Comparison of ENCODE assay signal across 1 cellular context in the genomic region with DNA sequence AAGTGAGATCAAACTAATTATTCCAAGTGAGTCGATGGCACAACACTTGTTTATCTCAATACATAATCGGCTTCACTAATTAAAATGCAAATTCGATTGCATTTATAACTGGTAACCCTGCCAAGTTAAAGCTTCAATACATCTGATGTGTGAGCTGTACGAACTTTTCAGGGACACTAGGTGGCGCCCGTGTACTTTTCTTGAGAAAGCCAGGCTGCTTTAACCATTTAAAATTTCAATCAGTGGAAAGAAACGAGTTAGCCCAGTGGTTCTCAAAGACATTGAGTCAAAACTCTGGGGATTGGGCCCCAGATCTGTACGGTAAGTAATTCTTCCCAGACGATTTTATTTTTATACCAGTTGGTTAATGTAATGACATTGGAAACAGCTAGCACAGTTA.
TF ChIP-seq lines count a peak whose summit lies in the region.

No MANE protein-coding gene starts in this region.

TF ChIP-seq in HepG2, 621 proteins besides CTCF, POLR2A, EP300 and RAD21 (continued from another document):
- TF ChIP-seq, protein P1, sequence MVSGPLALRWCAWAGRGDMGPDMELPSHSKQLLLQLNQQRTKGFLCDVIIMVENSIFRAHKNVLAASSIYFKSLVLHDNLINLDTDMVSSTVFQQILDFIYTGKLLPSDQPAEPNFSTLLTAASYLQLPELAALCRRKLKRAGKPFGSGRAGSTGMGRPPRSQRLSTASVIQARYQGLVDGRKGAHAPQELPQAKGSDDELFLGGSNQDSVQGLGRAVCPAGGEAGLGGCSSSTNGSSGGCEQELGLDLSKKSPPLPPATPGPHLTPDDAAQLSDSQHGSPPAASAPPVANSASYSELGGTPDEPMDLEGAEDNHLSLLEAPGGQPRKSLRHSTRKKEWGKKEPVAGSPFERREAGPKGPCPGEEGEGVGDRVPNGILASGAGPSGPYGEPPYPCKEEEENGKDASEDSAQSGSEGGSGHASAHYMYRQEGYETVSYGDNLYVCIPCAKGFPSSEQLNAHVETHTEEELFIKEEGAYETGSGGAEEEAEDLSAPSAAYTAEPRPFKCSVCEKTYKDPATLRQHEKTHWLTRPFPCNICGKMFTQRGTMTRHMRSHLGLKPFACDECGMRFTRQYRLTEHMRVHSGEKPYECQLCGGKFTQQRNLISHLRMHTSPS (CRISPR knock-in tag; IDR thresholded peaks at IDR 0.05; ENCODE audit: low read depth), result no peak
- TF ChIP-seq POLR2G (IDR thresholded peaks at IDR 0.05; ENCODE audit: low read depth, low read length) (no peak), ZNF614 (CRISPR knock-in tag; IDR thresholded peaks at IDR 0.05; ENCODE audit: borderline replicate concordance) (0 out of 2 replicates have a peak, but pooled peaks have one; percentile 35), MIER3 (CRISPR knock-in tag; IDR thresholded peaks at IDR 0.05; ENCODE audit: borderline replicate concordance) (0 out of 2 replicates have a peak, but pooled peaks have one; percentile 39), ZNF883 (CRISPR knock-in tag; IDR thresholded peaks at IDR 0.05; ENCODE audit: not compliant biosample characterization) (no peak), STAG1 (CRISPR knock-in tag; IDR thresholded peaks at IDR 0.05) (peak; percentile 97), SNAPC2 (CRISPR knock-in tag; IDR thresholded peaks at IDR 0.05) (0 out of 2 replicates have a peak, but pooled peaks have one; percentile 38), SOX5 (CRISPR knock-in tag; IDR thresholded peaks at IDR 0.05; ENCODE audit: borderline replicate concordance) (0 out of 2 replicates have a peak, but pooled peaks have one; percentile 17), KAT8 (CRISPR knock-in tag; IDR thresholded peaks at IDR 0.05) (peak; percentile 32; the same call in 1 of the 2 replicates), ZNF33A (CRISPR knock-in tag; IDR thresholded peaks at IDR 0.05; ENCODE audit: borderline replicate concordance) (no peak), ZNF841 (CRISPR knock-in tag; IDR thresholded peaks at IDR 0.05; ENCODE audit: borderline replicate concordance) (0 out of 2 replicates have a peak, but pooled peaks have one; percentile 11), DR1 (CRISPR knock-in tag; IDR thresholded peaks at IDR 0.05) (no peak), PHF21A (CRISPR knock-in tag; IDR thresholded peaks at IDR 0.05) (no peak), ZNF232 (CRISPR knock-in tag; IDR thresholded peaks at IDR 0.05; ENCODE audit: borderline replicate concordance) (no peak), POLR2AphosphoS5 (IDR thresholded peaks at IDR 0.05; ENCODE audit: low read depth, low read length) (no peak), ZMYM4 (CRISPR knock-in tag; IDR thresholded peaks at IDR 0.05) (no peak), JDP2 (CRISPR knock-in tag; IDR thresholded peaks at IDR 0.05; ENCODE audit: borderline replicate concordance) (no peak), FOSL2 (CRISPR knock-in tag; IDR thresholded peaks at IDR 0.05) (no peak), SIX4 (CRISPR knock-in tag; IDR thresholded peaks at IDR 0.05) (no peak), NFATC3 (CRISPR knock-in tag; IDR thresholded peaks at IDR 0.05) (no peak), FOXA3 (CRISPR knock-in tag; IDR thresholded peaks at IDR 0.05) (no peak), MIXL1 (CRISPR knock-in tag; IDR thresholded peaks at IDR 0.05) (peak; percentile 52; the same call in 1 of the 2 replicates), GZF1 (CRISPR knock-in tag; IDR thresholded peaks at IDR 0.05) (no peak), PAF1 (CRISPR knock-in tag; IDR thresholded peaks at IDR 0.05) (no peak), DPF2 (CRISPR knock-in tag; IDR thresholded peaks at IDR 0.05; ENCODE audit: borderline replicate concordance, low read depth) (no peak), IKZF1 (IDR thresholded peaks at IDR 0.05) (no peak), RARA (CRISPR knock-in tag; IDR thresholded peaks at IDR 0.05) (0 out of 2 replicates have a peak, but pooled peaks have one; percentile 16), CEBPG (CRISPR knock-in tag; IDR thresholded peaks at IDR 0.05) (0 out of 2 replicates have a peak, but pooled peaks have one; percentile 22), PLRG1 (conservative IDR thresholded peaks at IDR 0.05) (no peak), TOPORS (CRISPR knock-in tag; IDR thresholded peaks at IDR 0.05) (no peak), ZNF678 (CRISPR knock-in tag; IDR thresholded peaks at IDR 0.05) (no peak), TCF7 (IDR thresholded peaks at IDR 0.05; ENCODE audit: low read depth) (no peak), ZNF777 (CRISPR knock-in tag; IDR thresholded peaks at IDR 0.05) (0 out of 2 replicates have a peak, but pooled peaks have one; percentile 23), HDAC6 (IDR thresholded peaks at IDR 0.05; ENCODE audit: low read depth, low read length) (no peak), ZNF432 (CRISPR knock-in tag; IDR thresholded peaks at IDR 0.05; ENCODE audit: borderline replicate concordance) (no peak)
- TF ChIP-seq, protein P2, sequence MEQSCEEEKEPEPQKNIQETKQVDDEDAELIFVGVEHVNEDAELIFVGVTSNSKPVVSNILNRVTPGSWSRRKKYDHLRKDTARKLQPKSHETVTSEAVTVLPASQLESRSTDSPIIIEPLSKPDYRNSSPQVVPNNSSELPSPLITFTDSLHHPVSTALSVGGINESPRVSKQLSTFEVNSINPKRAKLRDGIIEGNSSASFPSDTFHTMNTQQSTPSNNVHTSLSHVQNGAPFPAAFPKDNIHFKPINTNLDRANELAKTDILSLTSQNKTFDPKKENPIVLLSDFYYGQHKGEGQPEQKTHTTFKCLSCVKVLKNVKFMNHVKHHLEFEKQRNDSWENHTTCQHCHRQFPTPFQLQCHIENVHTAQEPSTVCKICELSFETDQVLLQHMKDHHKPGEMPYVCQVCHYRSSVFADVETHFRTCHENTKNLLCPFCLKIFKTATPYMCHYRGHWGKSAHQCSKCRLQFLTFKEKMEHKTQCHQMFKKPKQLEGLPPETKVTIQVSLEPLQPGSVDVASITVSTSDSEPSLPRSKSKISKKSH (CRISPR knock-in tag; IDR thresholded peaks at IDR 0.05; ENCODE audit: borderline replicate concordance), result no peak
- TF ChIP-seq, protein P3, sequence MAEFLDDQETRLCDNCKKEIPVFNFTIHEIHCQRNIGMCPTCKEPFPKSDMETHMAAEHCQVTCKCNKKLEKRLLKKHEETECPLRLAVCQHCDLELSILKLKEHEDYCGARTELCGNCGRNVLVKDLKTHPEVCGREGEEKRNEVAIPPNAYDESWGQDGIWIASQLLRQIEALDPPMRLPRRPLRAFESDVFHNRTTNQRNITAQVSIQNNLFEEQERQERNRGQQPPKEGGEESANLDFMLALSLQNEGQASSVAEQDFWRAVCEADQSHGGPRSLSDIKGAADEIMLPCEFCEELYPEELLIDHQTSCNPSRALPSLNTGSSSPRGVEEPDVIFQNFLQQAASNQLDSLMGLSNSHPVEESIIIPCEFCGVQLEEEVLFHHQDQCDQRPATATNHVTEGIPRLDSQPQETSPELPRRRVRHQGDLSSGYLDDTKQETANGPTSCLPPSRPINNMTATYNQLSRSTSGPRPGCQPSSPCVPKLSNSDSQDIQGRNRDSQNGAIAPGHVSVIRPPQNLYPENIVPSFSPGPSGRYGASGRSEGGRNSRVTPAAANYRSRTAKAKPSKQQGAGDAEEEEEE (CRISPR knock-in tag; IDR thresholded peaks at IDR 0.05; ENCODE audit: borderline replicate concordance), result no peak
- TF ChIP-seq, protein P4, sequence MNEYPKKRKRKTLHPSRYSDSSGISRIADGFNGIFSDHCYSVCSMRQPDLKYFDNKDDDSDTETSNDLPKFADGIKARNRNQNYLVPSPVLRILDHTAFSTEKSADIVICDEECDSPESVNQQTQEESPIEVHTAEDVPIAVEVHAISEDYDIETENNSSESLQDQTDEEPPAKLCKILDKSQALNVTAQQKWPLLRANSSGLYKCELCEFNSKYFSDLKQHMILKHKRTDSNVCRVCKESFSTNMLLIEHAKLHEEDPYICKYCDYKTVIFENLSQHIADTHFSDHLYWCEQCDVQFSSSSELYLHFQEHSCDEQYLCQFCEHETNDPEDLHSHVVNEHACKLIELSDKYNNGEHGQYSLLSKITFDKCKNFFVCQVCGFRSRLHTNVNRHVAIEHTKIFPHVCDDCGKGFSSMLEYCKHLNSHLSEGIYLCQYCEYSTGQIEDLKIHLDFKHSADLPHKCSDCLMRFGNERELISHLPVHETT (CRISPR knock-in tag; conservative IDR thresholded peaks at IDR 0.05), result no peak
- TF ChIP-seq, protein P5, sequence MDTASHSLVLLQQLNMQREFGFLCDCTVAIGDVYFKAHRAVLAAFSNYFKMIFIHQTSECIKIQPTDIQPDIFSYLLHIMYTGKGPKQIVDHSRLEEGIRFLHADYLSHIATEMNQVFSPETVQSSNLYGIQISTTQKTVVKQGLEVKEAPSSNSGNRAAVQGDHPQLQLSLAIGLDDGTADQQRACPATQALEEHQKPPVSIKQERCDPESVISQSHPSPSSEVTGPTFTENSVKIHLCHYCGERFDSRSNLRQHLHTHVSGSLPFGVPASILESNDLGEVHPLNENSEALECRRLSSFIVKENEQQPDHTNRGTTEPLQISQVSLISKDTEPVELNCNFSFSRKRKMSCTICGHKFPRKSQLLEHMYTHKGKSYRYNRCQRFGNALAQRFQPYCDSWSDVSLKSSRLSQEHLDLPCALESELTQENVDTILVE (CRISPR knock-in tag; IDR thresholded peaks at IDR 0.05), result peak; percentile 57; the same call in 1 of the 2 replicates
- TF ChIP-seq, protein P6, sequence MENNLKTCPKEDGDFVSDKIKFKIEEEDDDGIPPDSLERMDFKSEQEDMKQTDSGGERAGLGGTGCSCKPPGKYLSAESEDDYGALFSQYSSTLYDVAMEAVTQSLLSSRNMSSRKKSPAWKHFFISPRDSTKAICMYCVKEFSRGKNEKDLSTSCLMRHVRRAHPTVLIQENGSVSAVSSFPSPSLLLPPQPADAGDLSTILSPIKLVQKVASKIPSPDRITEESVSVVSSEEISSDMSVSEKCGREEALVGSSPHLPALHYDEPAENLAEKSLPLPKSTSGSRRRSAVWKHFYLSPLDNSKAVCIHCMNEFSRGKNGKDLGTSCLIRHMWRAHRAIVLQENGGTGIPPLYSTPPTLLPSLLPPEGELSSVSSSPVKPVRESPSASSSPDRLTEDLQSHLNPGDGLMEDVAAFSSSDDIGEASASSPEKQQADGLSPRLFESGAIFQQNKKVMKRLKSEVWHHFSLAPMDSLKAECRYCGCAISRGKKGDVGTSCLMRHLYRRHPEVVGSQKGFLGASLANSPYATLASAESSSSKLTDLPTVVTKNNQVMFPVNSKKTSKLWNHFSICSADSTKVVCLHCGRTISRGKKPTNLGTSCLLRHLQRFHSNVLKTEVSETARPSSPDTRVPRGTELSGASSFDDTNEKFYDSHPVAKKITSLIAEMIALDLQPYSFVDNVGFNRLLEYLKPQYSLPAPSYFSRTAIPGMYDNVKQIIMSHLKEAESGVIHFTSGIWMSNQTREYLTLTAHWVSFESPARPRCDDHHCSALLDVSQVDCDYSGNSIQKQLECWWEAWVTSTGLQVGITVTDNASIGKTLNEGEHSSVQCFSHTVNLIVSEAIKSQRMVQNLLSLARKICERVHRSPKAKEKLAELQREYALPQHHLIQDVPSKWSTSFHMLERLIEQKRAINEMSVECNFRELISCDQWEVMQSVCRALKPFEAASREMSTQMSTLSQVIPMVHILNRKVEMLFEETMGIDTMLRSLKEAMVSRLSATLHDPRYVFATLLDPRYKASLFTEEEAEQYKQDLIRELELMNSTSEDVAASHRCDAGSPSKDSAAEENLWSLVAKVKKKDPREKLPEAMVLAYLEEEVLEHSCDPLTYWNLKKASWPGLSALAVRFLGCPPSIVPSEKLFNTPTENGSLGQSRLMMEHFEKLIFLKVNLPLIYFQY (CRISPR knock-in tag; IDR thresholded peaks at IDR 0.05; ENCODE audit: borderline replicate concordance), result no peak
- TF ChIP-seq, protein P7, sequence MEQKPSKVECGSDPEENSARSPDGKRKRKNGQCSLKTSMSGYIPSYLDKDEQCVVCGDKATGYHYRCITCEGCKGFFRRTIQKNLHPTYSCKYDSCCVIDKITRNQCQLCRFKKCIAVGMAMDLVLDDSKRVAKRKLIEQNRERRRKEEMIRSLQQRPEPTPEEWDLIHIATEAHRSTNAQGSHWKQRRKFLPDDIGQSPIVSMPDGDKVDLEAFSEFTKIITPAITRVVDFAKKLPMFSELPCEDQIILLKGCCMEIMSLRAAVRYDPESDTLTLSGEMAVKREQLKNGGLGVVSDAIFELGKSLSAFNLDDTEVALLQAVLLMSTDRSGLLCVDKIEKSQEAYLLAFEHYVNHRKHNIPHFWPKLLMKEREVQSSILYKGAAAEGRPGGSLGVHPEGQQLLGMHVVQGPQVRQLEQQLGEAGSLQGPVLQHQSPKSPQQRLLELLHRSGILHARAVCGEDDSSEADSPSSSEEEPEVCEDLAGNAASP (CRISPR knock-in tag; IDR thresholded peaks at IDR 0.05; ENCODE audit: borderline replicate concordance), result 0 out of 2 replicates have a peak, but pooled peaks have one; percentile 38
- TF ChIP-seq, protein P8, sequence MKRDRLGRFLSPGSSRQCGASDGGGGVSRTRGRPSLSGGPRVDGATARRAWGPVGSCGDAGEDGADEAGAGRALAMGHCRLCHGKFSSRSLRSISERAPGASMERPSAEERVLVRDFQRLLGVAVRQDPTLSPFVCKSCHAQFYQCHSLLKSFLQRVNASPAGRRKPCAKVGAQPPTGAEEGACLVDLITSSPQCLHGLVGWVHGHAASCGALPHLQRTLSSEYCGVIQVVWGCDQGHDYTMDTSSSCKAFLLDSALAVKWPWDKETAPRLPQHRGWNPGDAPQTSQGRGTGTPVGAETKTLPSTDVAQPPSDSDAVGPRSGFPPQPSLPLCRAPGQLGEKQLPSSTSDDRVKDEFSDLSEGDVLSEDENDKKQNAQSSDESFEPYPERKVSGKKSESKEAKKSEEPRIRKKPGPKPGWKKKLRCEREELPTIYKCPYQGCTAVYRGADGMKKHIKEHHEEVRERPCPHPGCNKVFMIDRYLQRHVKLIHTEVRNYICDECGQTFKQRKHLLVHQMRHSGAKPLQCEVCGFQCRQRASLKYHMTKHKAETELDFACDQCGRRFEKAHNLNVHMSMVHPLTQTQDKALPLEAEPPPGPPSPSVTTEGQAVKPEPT (CRISPR knock-in tag; IDR thresholded peaks at IDR 0.05; ENCODE audit: low read depth), result no peak
